8 cellular contexts compared by ENCODE assay signal in genomic region chr19:37655689-37656491, GRCh38. TPM values are rescaled to one million over a fixed set of nuclear protein-coding genes. Genes with fewer than 3 reads are reported as not detected.
DNase-seq lines count a peak whose midpoint lies in the region; ATAC-seq and TF ChIP-seq lines count a peak whose summit lies in the region.

No MANE protein-coding gene starts in this region.

- H2BK120ac ChIP-seq in IMR-90 (ENCODE audit: low read depth, low read length), result peak overlapping the region; percentile 58; the same call in 1 of the 2 replicates

- no peak overlapping the region for H2BK20ac ChIP-seq in IMR-90 (ENCODE audit: low read depth, low read length)

- H4K8ac ChIP-seq in IMR-90 (ENCODE audit: low read depth in 2 of 2, low read length in 2 of 2), result peak overlapping the region; percentile 86 to 88

- ATAC-seq in GM21447 (IDR thresholded peaks at IDR 0.05; ENCODE audit: unreplicated experiment) (peak; percentile 53), IMR-90 (ENCODE audit: low read depth) (peak; percentile 78), thoracic aorta (ENCODE audit: insufficient number of reproducible peaks, low FRiP score, low read depth) (peak; percentile 63)

- dilution Hi-C loops in IMR-90 (cut with HindIII; ENCODE audit: low sequenced_read_pairs, unreplicated experiment), result no loop called here

- peak overlapping the region; percentile 98 for H2AFZ ChIP-seq in IMR-90 (replicated peaks; ENCODE audit: low read length, poor library complexity)
- peak overlapping the region; percentile 99 for H2AFZ ChIP-seq in osteoblast (ENCODE audit: low read length)

- WGBS in IMR-90 (ENCODE audit: extremely low coverage in 2 of 2, insufficient read length in 1 of 2), 2 experiments, result 1% methylated on average over 35 of the region's 59 CpGs; no CpG with 5 or more reads in 1 of the 2 experiments

- peak overlapping the region; percentile 83 for H4K5ac ChIP-seq in IMR-90 (ENCODE audit: low read depth, low read length)

- H3K9me3 ChIP-seq in IMR-90 (ENCODE audit: control insufficient read depth, insufficient read depth, low read length) (peaks cover 2% of the 10 kb centered on the region; the same call in 1 of the 2 replicates), SJSA1 (replicated peaks) (0 out of 2 replicates have a peak, but pooled peaks cover under 1% of the 10 kb centered on the region), osteoblast (ENCODE audit: low read depth, low read length) (no peaks in the 10 kb centered on the region), thoracic aorta (no peaks in the 10 kb centered on the region)

- no peak; the same call in 1 of the 2 replicates for TF ChIP-seq POLR2A in IMR-90 (IDR thresholded peaks at IDR 0.05; ENCODE audit: low read depth, low read length)

- CTCF ChIA-PET in IMR-90 (lab: Yijun Ruan, JAX), result no interaction called here

- peak overlapping the region; percentile 98 for H3K4me3 Mint-ChIP-seq in activated naive CD4-positive, alpha-beta T cell treated with anti-CD3 and anti-CD28 coated beads, Interleukin-2, amount 50 U/mL, for 24 hours
- H3K4me3 Mint-ChIP-seq in glutamatergic neuron (ENCODE audit: unreplicated experiment), result peak overlapping the region; percentile 95

- intact Hi-C loops in IMR-90 (cut with micrococcal nuclease), result loop anchor here (2.0 to 5.0 kb wide), 2 partner anchors 37 to 189 kb away; partner anchors contain the start of genes ZNF569 and ZNF570

- H3K27me3 ChIP-seq in IMR-90 (ENCODE audit: control insufficient read depth, insufficient read depth, low read length) (no peaks in the 10 kb centered on the region), SJSA1 (replicated peaks) (0 out of 2 replicates have a peak, but pooled peaks cover 2% of the 10 kb centered on the region), osteoblast (ENCODE audit: insufficient read depth, low read length) (no peaks in the 10 kb centered on the region), thoracic aorta (replicated peaks; ENCODE audit: insufficient read depth) (no peaks in the 10 kb centered on the region)

- no peaks in the 10 kb centered on the region for H4K20me1 ChIP-seq in IMR-90 (ENCODE audit: insufficient read depth, low read length)
- H4K20me1 ChIP-seq in osteoblast (ENCODE audit: insufficient read depth, low read length), result no peaks in the 10 kb centered on the region

- H3K36me3 ChIP-seq in IMR-90 (ENCODE audit: control insufficient read depth, insufficient read depth, low read length) (no peaks in the 10 kb centered on the region), SJSA1 (0 out of 2 replicates have a peak, but pooled peaks cover 7% of the 10 kb centered on the region), osteoblast (ENCODE audit: insufficient read depth, low read length) (no peaks in the 10 kb centered on the region), thoracic aorta (no peaks in the 10 kb centered on the region)

- peaks cover 36% of the 10 kb centered on the region for H3K4me1 Mint-ChIP-seq in activated naive CD4-positive, alpha-beta T cell treated with anti-CD3 and anti-CD28 coated beads, Interleukin-2, amount 50 U/mL, for 24 hours
- H3K4me1 Mint-ChIP-seq in glutamatergic neuron (ENCODE audit: low read depth, unreplicated experiment), result peaks cover 9% of the 10 kb centered on the region

- H3K9ac ChIP-seq in IMR-90 (ENCODE audit: low read depth, low read length), result peak overlapping the region; percentile 71

- peak overlapping the region; percentile 71 for H3K27ac ChIP-seq in IMR-90 (ENCODE audit: insufficient read depth, low read length)
- H3K27ac ChIP-seq in SJSA1, result peak overlapping the region; percentile 43
- peak overlapping the region; percentile 75 for H3K27ac ChIP-seq in osteoblast (ENCODE audit: low read depth, low read length)
- peak overlapping the region; percentile 76 to 82 for H3K27ac ChIP-seq in thoracic aorta

- peaks cover 0 to 14% of the 10 kb centered on the region in 2 experiments; a peak in 2 of 4 replicates for H3K79me1 ChIP-seq in IMR-90 (ENCODE audit: low read depth in 1 of 2, low read length in 2 of 2)

- no peaks in the 10 kb centered on the region for H3K9me1 ChIP-seq in IMR-90 (ENCODE audit: insufficient read depth, low read length)

- peak overlapping the region; percentile 77; the same call in 1 of the 3 replicates for H2BK15ac ChIP-seq in IMR-90 (ENCODE audit: low read depth, low read length)

- BruUV-seq in IMR-90 (replicated peaks; lab: Mats Ljungman, UMichigan), result no TSS peak

- TF ChIP-seq RAD21 in IMR-90 (IDR thresholded peaks at IDR 0.05; ENCODE audit: low read length), result no peak

- peak overlapping the region; percentile 3; the same call in 1 of the 2 replicates for H2AK5ac ChIP-seq in IMR-90 (ENCODE audit: low read depth, low read length)

- POLR2A ChIA-PET in IMR-90 (lab: Charles Lee; ENCODE audit: unreplicated experiment), result interaction anchor here (0.6 kb wide), 1 partner anchor 285 kb away, joined by 3 read pairs; the partner anchor contains the start of gene ZNF527

- H4K91ac ChIP-seq in IMR-90 (ENCODE audit: insufficient read depth, low read depth, low read length), result peak overlapping the region; percentile 81

- peak overlapping the region; percentile 96 for H3K27ac Mint-ChIP-seq in activated naive CD4-positive, alpha-beta T cell treated with anti-CD3 and anti-CD28 coated beads, Interleukin-2, amount 50 U/mL, for 24 hours
- peak overlapping the region; percentile 91 for H3K27ac Mint-ChIP-seq in glutamatergic neuron (ENCODE audit: unreplicated experiment)

- H2AK9ac ChIP-seq in IMR-90 (replicated peaks; ENCODE audit: low read depth, low read length, poor library complexity), result peak overlapping the region; percentile 65

- H3K9me3 Mint-ChIP-seq in activated naive CD4-positive, alpha-beta T cell treated with anti-CD3 and anti-CD28 coated beads, Interleukin-2, amount 50 U/mL, for 24 hours, result no peaks in the 10 kb centered on the region
- peaks cover 18% of the 10 kb centered on the region for H3K9me3 Mint-ChIP-seq in glutamatergic neuron (ENCODE audit: unreplicated experiment)

- H3K79me2 ChIP-seq in osteoblast (ENCODE audit: insufficient read depth, low read length), result peaks cover 40% of the 10 kb centered on the region

- H3K4me1 ChIP-seq in IMR-90 (ENCODE audit: control insufficient read depth, insufficient read depth, low read length) (no peaks in the 10 kb centered on the region), SJSA1 (replicated peaks) (peaks cover 17% of the 10 kb centered on the region), osteoblast (ENCODE audit: insufficient read depth, low read length) (peaks cover 15% of the 10 kb centered on the region), thoracic aorta (ENCODE audit: control insufficient read depth in 1 of 2, low read depth in 2 of 2) (peaks cover 17 to 26% of the 10 kb centered on the region in 2 donors)

- in situ Hi-C loops in IMR-90 (cut with MboI; ENCODE audit: low sequenced_read_pairs), result no loop called here

- peak overlapping the region; percentile 44 for H3K18ac ChIP-seq in IMR-90 (ENCODE audit: low read depth, low read length)

- 0 out of 2 replicates have a peak overlapping the region, but pooled peaks have one; percentile 46 for H3K56ac ChIP-seq in IMR-90 (ENCODE audit: extremely low read depth, insufficient read depth, low read length)

- H3K4me2 ChIP-seq in IMR-90 (ENCODE audit: low read depth, low read length) (peak overlapping the region; percentile 95), osteoblast (ENCODE audit: insufficient read depth, low read length) (peak overlapping the region; percentile 98)

- DNase-seq in D341Med (ENCODE audit: low spot score) (peak; percentile 91), IMR-90 (peak; percentile 68), SJSA1 (ENCODE audit: low read depth in 1 of 2, low spot score in 2 of 2) (peak; percentile 79 to 89), glutamatergic neuron (peak; percentile 88), osteoblast (ENCODE audit: insufficient read length, low spot score, missing footprints) (peak; percentile 92), thoracic aorta (ENCODE audit: low spot score) (peak; percentile 28)

- H2BK5ac ChIP-seq in IMR-90 (ENCODE audit: low read depth, low read length, poor library complexity, severe bottlenecking), result peak overlapping the region; percentile 68

- H3K4me3 ChIP-seq in IMR-90 (ENCODE audit: insufficient read depth, low read depth, low read length) (peak overlapping the region; percentile 89), SJSA1 (peak overlapping the region; percentile 58), osteoblast (ENCODE audit: insufficient read depth, low read length) (peak overlapping the region; percentile 83), thoracic aorta (peak overlapping the region; percentile 95)

- TF ChIP-seq CTCF in IMR-90 (conservative IDR thresholded peaks at IDR 0.05; ENCODE audit: low read depth, low read length) (no peak; the same call in 1 of the 2 replicates), glutamatergic neuron (IDR thresholded peaks at IDR 0.05; ENCODE audit: partially characterized antibody, unreplicated experiment) (no peak), osteoblast (IDR thresholded peaks at IDR 0.05; ENCODE audit: extremely low read depth, low read depth, low read length) (no peak), thoracic aorta (IDR thresholded peaks at IDR 0.05) (no peak)

- H3K14ac ChIP-seq in IMR-90 (replicated peaks; ENCODE audit: low read depth, low read length), result peak overlapping the region; percentile 91; the same call in 1 of the 2 replicates

- H3K4ac ChIP-seq in IMR-90 (ENCODE audit: low read depth, low read length), result peak overlapping the region; percentile 85

- H3K23ac ChIP-seq in IMR-90 (ENCODE audit: low read depth, low read length), result 0 out of 2 replicates have a peak overlapping the region, but pooled peaks have one; percentile 4

- H3K36me3 Mint-ChIP-seq in activated naive CD4-positive, alpha-beta T cell treated with anti-CD3 and anti-CD28 coated beads, Interleukin-2, amount 50 U/mL, for 24 hours, result peaks cover 11% of the 10 kb centered on the region
- peaks cover 9% of the 10 kb centered on the region for H3K36me3 Mint-ChIP-seq in glutamatergic neuron (ENCODE audit: unreplicated experiment)

- H3K27me3 Mint-ChIP-seq in activated naive CD4-positive, alpha-beta T cell treated with anti-CD3 and anti-CD28 coated beads, Interleukin-2, amount 50 U/mL, for 24 hours, result no peaks in the 10 kb centered on the region
- H3K27me3 Mint-ChIP-seq in glutamatergic neuron (ENCODE audit: unreplicated experiment), result peaks cover 12% of the 10 kb centered on the region

TF ChIP-seq in IMR-90, 13 proteins besides CTCF, POLR2A, EP300 and RAD21 (continues in another document):
- peak; percentile 86 for TF ChIP-seq BHLHE40 (IDR thresholded peaks at IDR 0.05; ENCODE audit: low read depth, low read length)
- TF ChIP-seq MAZ (IDR thresholded peaks at IDR 0.05; ENCODE audit: borderline replicate concordance, low read depth, low read length), result 0 out of 2 replicates have a peak, but pooled peaks have one; percentile 22
- TF ChIP-seq NFE2L2 (IDR thresholded peaks at IDR 0.05; ENCODE audit: low read depth, low read length), result no peak
- no peak for TF ChIP-seq RFX5 (IDR thresholded peaks at IDR 0.05; ENCODE audit: low read depth, low read length)

RNA-seq across cellular contexts. Expression of gene ZFP30, which starts 0.6 kb away (rescaled TPM):
- total RNA-seq in IMR-90 (2012; rRNA removed), result 10.2 and 13.9 TPM in 2 replicates
- polyA plus RNA-seq in IMR-90 (2012; rRNA removed), result 1.7 and 2.0 TPM in 2 replicates
- polyA plus RNA-seq in IMR-90 (2012; cell fraction: cytosol; rRNA removed), result 0.23 and 0.42 TPM in 2 replicates
- polyA plus RNA-seq in IMR-90 (2012; cell fraction: nucleus; rRNA removed; ENCODE audit: low replicate concordance), result 4.1 and 9.5 TPM in 2 replicates
- 8.7 and 12.3 TPM in 2 replicates for total RNA-seq in SJSA1 (2014; rRNA removed; shearing (Covaris generic))
- 35.9 TPM for total RNA-seq in glutamatergic neuron (ENCODE audit: unreplicated experiment)
- 19.2 and 24.2 TPM in 2 replicates for total RNA-seq in osteoblast
- 10 to 100 TPM in 1 of 2 donors, 1 to 10 TPM in 1; 6.6 to 23.6 TPM for total RNA-seq in thoracic aorta

Comparison
In these comparisons a context has a peak if more than half of its experiments do, and no peak if none do; other contexts are left out.
1. Peak in every context shown above with its lines: DNase-seq, ATAC-seq, H3K4me3 ChIP-seq and H3K27ac ChIP-seq.
2. DNase-seq: peak in every context shown above with its lines; median percentile 92 in osteoblast; 91 in D341Med; 88 in glutamatergic neuron; 84 in SJSA1; 68 in IMR-90; 28 in thoracic aorta.